In the genomic region with DNA sequence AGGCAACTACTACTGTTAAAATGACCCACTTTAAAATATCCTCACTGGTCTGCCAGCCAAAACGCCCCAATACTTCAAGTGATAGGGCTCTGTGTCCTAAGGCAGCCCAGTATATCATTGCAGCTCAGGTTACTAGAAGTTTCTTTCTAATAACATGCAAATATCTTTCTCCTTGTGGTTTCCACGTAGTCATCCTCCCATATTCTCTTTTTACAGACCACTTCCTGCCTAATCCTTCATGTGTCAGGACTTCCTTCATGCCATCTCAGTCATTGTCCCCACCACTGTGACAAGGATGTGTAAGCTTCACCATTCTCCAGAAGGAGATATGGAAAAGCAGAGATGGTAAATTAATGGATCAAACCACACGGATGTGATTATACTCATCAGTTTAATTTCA, we compare ENCODE assay signal across 25 cellular contexts.
"Had no signal": no experiment of that assay in that cellular context is flagged by ENCODE, and none has a peak within 500 bp of the region (broad histone marks: within the 10 kb centered on the region; RNA-seq: fewer than 3 reads in every experiment).

No MANE protein-coding gene starts in this region.

- H3K27me3 ChIP-seq: esophagus squamous epithelium, heart right ventricle, neural progenitor cell, right lobe of liver, transverse colon, upper lobe of right lung, uterus had no signal

- ATAC-seq: effector memory CD8-positive, alpha-beta T cell; heart right ventricle; left colon; left ventricle myocardium superior; naive thymus-derived CD4-positive, alpha-beta T cell; right lobe of liver; stimulated activated naive B cell treated with anti-CD40 and anti-IgM and Interleukin-4, amounts not matched to agents 10 μg/mL and 1 μg/mL and 100 μg/mL, for 72 hours; upper lobe of right lung had no signal

- DNase-seq: cortex of kidney; effector memory CD8-positive, alpha-beta T cell; erythroblast; esophagus squamous epithelium; foreskin melanocyte; glutamatergic neuron; heart right ventricle; hippocampal formation; left colon; left ventricle myocardium superior; mesendoderm; midbrain; naive thymus-derived CD4-positive, alpha-beta T cell; right lobe of liver; small intestine; stimulated activated CD4-positive, alpha-beta T cell treated with anti-CD3 and anti-CD28 coated beads, Interleukin-15, amount 100 ng/mL, for 24 hours; stimulated activated CD4-positive, alpha-beta T cell treated with anti-CD3 and anti-CD28 coated beads, Interleukin-2, amount 100 ng/mL, for 48 hours; stimulated activated naive B cell treated with anti-CD40 and anti-IgM and Interleukin-4, amounts not matched to agents 10 μg/mL and 1 μg/mL and 100 μg/mL, for 72 hours; transverse colon; upper lobe of right lung; uterus had no signal

- H3K9me3 ChIP-seq: esophagus squamous epithelium, heart right ventricle, right lobe of liver, thoracic aorta, transverse colon, upper lobe of right lung, uterus had no signal

- H3K36me3 ChIP-seq: esophagus squamous epithelium, heart right ventricle, neural progenitor cell, right lobe of liver, thoracic aorta, transverse colon, upper lobe of right lung, uterus had no signal

- H3K27ac ChIP-seq: esophagus squamous epithelium, heart right ventricle, neural progenitor cell, parathyroid adenoma, right lobe of liver, thoracic aorta, transverse colon, upper lobe of right lung, uterus had no signal

- H3K4me3 ChIP-seq: esophagus squamous epithelium, heart right ventricle, lung, neural progenitor cell, right lobe of liver, thoracic aorta, transverse colon, upper lobe of right lung, uterus had no signal

- H3K4me1 ChIP-seq: esophagus squamous epithelium, heart right ventricle, neural progenitor cell, parathyroid adenoma, right lobe of liver, transverse colon, upper lobe of right lung, uterus had no signal
